In genomic region chr7:130912910-130913720, GRCh38 we compare ENCODE assay signal across 8 cellular contexts.
DNase-seq lines count a peak whose midpoint lies in the region; ATAC-seq and TF ChIP-seq lines count a peak whose summit lies in the region.

No MANE protein-coding gene starts in this region.

- no peak overlapping the region for H3K4me3 ChIP-seq in endodermal cell (ENCODE audit: low read length)
- H3K4me3 ChIP-seq in stomach smooth muscle (ENCODE audit: low read length in 2 of 2) = peak overlapping the region; percentile 66 to 73

- no peak for TF ChIP-seq CTCF in endodermal cell (conservative IDR thresholded peaks at IDR 0.05)
- TF ChIP-seq CTCF in nephron progenitor cell (IDR thresholded peaks at IDR 0.05) = no peak

- H3K27me3 Mint-ChIP-seq in endodermal cell (ENCODE audit: insufficient read depth) = no peaks in the 10 kb centered on the region
- H3K27me3 Mint-ChIP-seq in nephron progenitor cell (ENCODE audit: low read depth, poor library complexity) = no peaks in the 10 kb centered on the region

- H3K36me3 Mint-ChIP-seq in endodermal cell (ENCODE audit: low read depth) = no peaks in the 10 kb centered on the region
- no peaks in the 10 kb centered on the region for H3K36me3 Mint-ChIP-seq in nephron progenitor cell (ENCODE audit: low read depth)

- peak overlapping the region; percentile 25 for H3K27ac ChIP-seq in endodermal cell (ENCODE audit: low read depth, low read length)
- peak overlapping the region; percentile 38 for H3K27ac ChIP-seq in stomach smooth muscle (ENCODE audit: low read length)

- 42 to 64% methylated on average over 12 to 17 of the region's 17 CpGs for WGBS in endodermal cell (ENCODE audit: insufficient coverage in 1 of 2, insufficient read length in 1 of 2), 2 experiments

- peaks cover 17% of the 10 kb centered on the region for H3K4me1 ChIP-seq in endodermal cell (ENCODE audit: control insufficient read depth, insufficient read depth, low read length)
- H3K4me1 ChIP-seq in stomach smooth muscle (ENCODE audit: control insufficient read depth, insufficient read depth, low read length) = peaks cover 29% of the 10 kb centered on the region

- peak; percentile 13 for TF ChIP-seq POLR2A in GM18505 (IDR thresholded peaks at IDR 0.05; ENCODE audit: borderline replicate concordance, extremely low read depth, insufficient read depth, insufficient read length)

- DNase-seq in NCI-H460 (ENCODE audit: extremely low read depth, low read depth) (peak; percentile 93), endodermal cell (no peak), nephron progenitor cell (no peak), SHP77 treated with DMSO at 0.1 percent for 48 hours (lab: John Stamatoyannopoulos, UW) (no peak)
- peak; percentile 88 for DNase-seq in activated CD8-positive, alpha-beta memory T cell treated with anti-CD3 and anti-CD28 coated beads for 24 hours

- H3K36me3 ChIP-seq in endodermal cell (ENCODE audit: control insufficient read depth, insufficient read depth, low read length) = no peaks in the 10 kb centered on the region
- H3K36me3 ChIP-seq in stomach smooth muscle (ENCODE audit: control insufficient read depth in 2 of 2, insufficient read depth in 2 of 2, low read length in 2 of 2) = no peaks in the 10 kb centered on the region

- H3K9me3 ChIP-seq in endodermal cell (ENCODE audit: control insufficient read depth, low read length) (no peaks in the 10 kb centered on the region), stomach smooth muscle (ENCODE audit: control insufficient read depth in 2 of 2, low read length in 2 of 2) (no peaks in the 10 kb centered on the region)

- H3K9ac ChIP-seq in endodermal cell (ENCODE audit: extremely low read depth, low read length, poor library complexity, severe bottlenecking) = no peak overlapping the region
- H3K9ac ChIP-seq in stomach smooth muscle (ENCODE audit: low read length in 2 of 2) = peak overlapping the region; percentile 55

- no peaks in the 10 kb centered on the region for H3K27me3 ChIP-seq in endodermal cell (ENCODE audit: control insufficient read depth, insufficient read depth, low read length, poor library complexity, severe bottlenecking)
- no peaks in the 10 kb centered on the region for H3K27me3 ChIP-seq in stomach smooth muscle (ENCODE audit: control insufficient read depth in 1 of 2, insufficient read depth in 2 of 2, low read length in 2 of 2)

- H3K9me3 Mint-ChIP-seq in endodermal cell (no peaks in the 10 kb centered on the region), nephron progenitor cell (no peaks in the 10 kb centered on the region)

- H3K4me3 Mint-ChIP-seq in endodermal cell = no peak overlapping the region
- H3K4me3 Mint-ChIP-seq in nephron progenitor cell = peak overlapping the region; percentile 2

- H3K4me1 Mint-ChIP-seq in endodermal cell (peaks cover 56% of the 10 kb centered on the region), nephron progenitor cell (peaks cover 45% of the 10 kb centered on the region)

- peak overlapping the region; percentile 66 for H3K27ac Mint-ChIP-seq in endodermal cell
- H3K27ac Mint-ChIP-seq in nephron progenitor cell = no peak overlapping the region

- ATAC-seq in GM18505 (IDR thresholded peaks at IDR 0.05; ENCODE audit: unreplicated experiment) (peak; percentile 79), HG02840 (IDR thresholded peaks at IDR 0.05; ENCODE audit: low FRiP score, unreplicated experiment) (peak; percentile 84)

Comparison
In these comparisons a context has a peak if more than half of its experiments do, and no peak if none do; other contexts are left out.
1. DNase-seq: peak in NCI-H460 (single experiment) and activated CD8-positive, alpha-beta memory T cell treated with anti-CD3 and anti-CD28 coated beads for 24 hours (single experiment); none in endodermal cell (single experiment), nephron progenitor cell (single experiment) and SHP77 treated with DMSO at 0.1 percent for 48 hours (single experiment).